In the genomic region with DNA sequence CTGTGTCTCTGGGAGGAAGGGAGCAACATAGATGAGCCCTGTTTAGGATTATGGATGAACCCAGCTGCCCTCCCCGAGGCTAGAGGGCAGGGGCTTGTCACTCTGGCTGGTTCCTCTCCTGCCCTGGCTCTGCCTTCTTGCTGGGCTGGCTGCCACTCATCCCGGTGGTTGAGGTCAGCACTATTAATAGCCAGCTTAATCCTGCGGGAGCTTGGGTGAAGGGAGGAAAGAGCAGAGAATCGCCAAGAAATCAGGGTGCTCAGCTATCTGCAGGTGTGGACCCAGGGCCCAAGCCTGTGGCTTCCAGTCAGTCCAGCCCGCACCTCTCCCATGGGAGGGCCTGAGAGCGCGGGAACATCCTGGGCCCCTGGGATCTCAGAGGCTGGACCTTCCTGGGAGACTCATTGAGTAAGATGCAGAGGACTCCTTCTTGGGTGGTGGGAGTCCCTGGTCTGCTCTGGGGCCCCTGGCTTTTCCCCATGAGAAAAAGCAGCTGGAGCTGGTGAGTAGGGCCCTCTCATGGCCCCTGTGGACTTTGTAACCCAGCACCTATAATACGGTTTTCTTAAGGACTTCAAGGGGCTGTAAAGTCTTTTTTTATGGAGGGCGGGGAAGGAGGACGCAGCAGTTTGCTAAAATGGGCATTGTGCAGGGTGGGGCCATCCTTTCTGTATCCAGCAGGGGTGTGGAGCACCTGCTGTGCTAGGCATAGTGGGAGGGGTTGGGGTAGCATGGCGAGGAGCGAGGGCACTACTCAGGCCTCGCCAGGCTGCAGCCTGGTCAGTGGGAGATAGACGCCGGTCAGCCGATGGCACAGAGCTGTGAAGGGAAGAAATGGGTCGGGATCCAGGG, we compare ENCODE assay signal across 1 cellular context.
TF ChIP-seq lines count a peak whose summit lies in the region.

No MANE protein-coding gene starts in this region.

TF ChIP-seq in HEK293, 187 proteins besides CTCF, POLR2A, EP300 and RAD21 (continued from another document):
- TF ChIP-seq ZBTB8A (tag by site-specific recombination; IDR thresholded peaks at IDR 0.05) (0 out of 2 replicates have a peak, but pooled peaks have one; percentile 19), ZNF600 (tag by site-specific recombination; IDR thresholded peaks at IDR 0.05) (peak; percentile 61), ZNF140 (tag by site-specific recombination; IDR thresholded peaks at IDR 0.05) (no peak), ZNF37A (tag by site-specific recombination; IDR thresholded peaks at IDR 0.05) (no peak), ZNF521 (tag by site-specific recombination; IDR thresholded peaks at IDR 0.05) (no peak), IKZF3 (tag by site-specific recombination; IDR thresholded peaks at IDR 0.05) (peak; percentile 63), ZNF785 (tag by site-specific recombination; IDR thresholded peaks at IDR 0.05) (no peak), ZNF366 (tag by site-specific recombination; conservative IDR thresholded peaks at IDR 0.05) (peak; percentile 27; the same call in 1 of the 2 replicates), SP2 (tag by site-specific recombination; IDR thresholded peaks at IDR 0.05) (peak; percentile 35), ZNF202 (tag by site-specific recombination; IDR thresholded peaks at IDR 0.05; ENCODE audit: borderline replicate concordance) (no peak), ZNF248 (tag by site-specific recombination; IDR thresholded peaks at IDR 0.05) (no peak), ZNF792 (tag by site-specific recombination; IDR thresholded peaks at IDR 0.05) (no peak), MEIS1 (CRISPR knock-in tag; IDR thresholded peaks at IDR 0.05; ENCODE audit: borderline replicate concordance) (no peak), KLF1 (tag by site-specific recombination; IDR thresholded peaks at IDR 0.05) (peak; percentile 97), ZXDB (tag by site-specific recombination; IDR thresholded peaks at IDR 0.05) (peak; percentile 14; the same call in 1 of the 2 replicates), ZNF423 (tag by site-specific recombination; IDR thresholded peaks at IDR 0.05) (peak; percentile 81; the same call in 1 of the 2 replicates), ZNF394 (tag by site-specific recombination; IDR thresholded peaks at IDR 0.05; ENCODE audit: borderline replicate concordance) (peak; percentile 22; the same call in 1 of the 2 replicates), ZNF433 (tag by site-specific recombination; IDR thresholded peaks at IDR 0.05; ENCODE audit: low read depth) (no peak), ZIC2 (tag by site-specific recombination; IDR thresholded peaks at IDR 0.05) (peak; percentile 70)
- TF ChIP-seq, protein P1, sequence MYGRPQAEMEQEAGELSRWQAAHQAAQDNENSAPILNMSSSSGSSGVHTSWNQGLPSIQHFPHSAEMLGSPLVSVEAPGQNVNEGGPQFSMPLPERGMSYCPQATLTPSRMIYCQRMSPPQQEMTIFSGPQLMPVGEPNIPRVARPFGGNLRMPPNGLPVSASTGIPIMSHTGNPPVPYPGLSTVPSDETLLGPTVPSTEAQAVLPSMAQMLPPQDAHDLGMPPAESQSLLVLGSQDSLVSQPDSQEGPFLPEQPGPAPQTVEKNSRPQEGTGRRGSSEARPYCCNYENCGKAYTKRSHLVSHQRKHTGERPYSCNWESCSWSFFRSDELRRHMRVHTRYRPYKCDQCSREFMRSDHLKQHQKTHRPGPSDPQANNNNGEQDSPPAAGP (tag by site-specific recombination; IDR thresholded peaks at IDR 0.05), result peak; percentile 51
- TF ChIP-seq, protein P2, sequence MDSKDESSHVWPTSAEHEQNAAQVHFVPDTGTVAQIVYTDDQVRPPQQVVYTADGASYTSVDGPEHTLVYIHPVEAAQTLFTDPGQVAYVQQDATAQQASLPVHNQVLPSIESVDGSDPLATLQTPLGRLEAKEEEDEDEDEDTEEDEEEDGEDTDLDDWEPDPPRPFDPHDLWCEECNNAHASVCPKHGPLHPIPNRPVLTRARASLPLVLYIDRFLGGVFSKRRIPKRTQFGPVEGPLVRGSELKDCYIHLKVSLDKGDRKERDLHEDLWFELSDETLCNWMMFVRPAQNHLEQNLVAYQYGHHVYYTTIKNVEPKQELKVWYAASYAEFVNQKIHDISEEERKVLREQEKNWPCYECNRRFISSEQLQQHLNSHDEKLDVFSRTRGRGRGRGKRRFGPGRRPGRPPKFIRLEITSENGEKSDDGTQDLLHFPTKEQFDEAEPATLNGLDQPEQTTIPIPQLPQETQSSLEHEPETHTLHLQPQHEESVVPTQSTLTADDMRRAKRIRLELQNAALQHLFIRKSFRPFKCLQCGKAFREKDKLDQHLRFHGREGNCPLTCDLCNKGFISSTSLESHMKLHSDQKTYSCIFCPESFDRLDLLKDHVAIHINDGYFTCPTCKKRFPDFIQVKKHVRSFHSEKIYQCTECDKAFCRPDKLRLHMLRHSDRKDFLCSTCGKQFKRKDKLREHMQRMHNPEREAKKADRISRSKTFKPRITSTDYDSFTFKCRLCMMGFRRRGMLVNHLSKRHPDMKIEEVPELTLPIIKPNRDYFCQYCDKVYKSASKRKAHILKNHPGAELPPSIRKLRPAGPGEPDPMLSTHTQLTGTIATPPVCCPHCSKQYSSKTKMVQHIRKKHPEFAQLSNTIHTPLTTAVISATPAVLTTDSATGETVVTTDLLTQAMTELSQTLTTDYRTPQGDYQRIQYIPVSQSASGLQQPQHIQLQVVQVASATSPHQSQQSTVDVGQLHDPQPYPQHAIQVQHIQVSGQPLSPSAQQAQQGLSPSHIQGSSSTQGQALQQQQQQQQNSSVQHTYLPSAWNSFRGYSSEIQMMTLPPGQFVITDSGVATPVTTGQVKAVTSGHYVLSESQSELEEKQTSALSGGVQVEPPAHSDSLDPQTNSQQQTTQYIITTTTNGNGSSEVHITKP (tag by site-specific recombination; IDR thresholded peaks at IDR 0.05), result peak; percentile 45
- TF ChIP-seq, protein P3, sequence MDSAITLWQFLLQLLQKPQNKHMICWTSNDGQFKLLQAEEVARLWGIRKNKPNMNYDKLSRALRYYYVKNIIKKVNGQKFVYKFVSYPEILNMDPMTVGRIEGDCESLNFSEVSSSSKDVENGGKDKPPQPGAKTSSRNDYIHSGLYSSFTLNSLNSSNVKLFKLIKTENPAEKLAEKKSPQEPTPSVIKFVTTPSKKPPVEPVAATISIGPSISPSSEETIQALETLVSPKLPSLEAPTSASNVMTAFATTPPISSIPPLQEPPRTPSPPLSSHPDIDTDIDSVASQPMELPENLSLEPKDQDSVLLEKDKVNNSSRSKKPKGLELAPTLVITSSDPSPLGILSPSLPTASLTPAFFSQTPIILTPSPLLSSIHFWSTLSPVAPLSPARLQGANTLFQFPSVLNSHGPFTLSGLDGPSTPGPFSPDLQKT (IDR thresholded peaks at IDR 0.05; ENCODE audit: borderline replicate concordance, low read depth, low read length), result no peak
TF ChIP-seq in HEK293: peak in this region for 15.
